8 cellular contexts compared by ENCODE assay signal in genomic region chr2:9656270-9656766, GRCh38.
DNase-seq lines count a peak whose midpoint lies in the region; ATAC-seq lines count a peak whose summit lies in the region.

No MANE protein-coding gene starts in this region.

- H3K4me3 Mint-ChIP-seq in stimulated activated naive B cell treated with anti-CD40 and anti-IgM and Interleukin-4, amounts not matched to agents 10 μg/mL and 1 μg/mL and 100 μg/mL, for 72 hours: no peak overlapping the region

- DNase-seq in EH (ENCODE audit: low read depth) (peak; percentile 98), KBM-7 (peak; percentile 97), glomerular visceral epithelial cell (ENCODE audit: extremely low spot score) (peak; percentile 84), NCI-H2107 treated with DMSO at 0.1 percent for 48 hours (lab: John Stamatoyannopoulos, UW; ENCODE audit: unreplicated experiment) (no peak), DMS153 treated with DMSO at 0.1 percent for 48 hours (lab: John Stamatoyannopoulos, UW; ENCODE audit: unreplicated experiment) (no peak)
- peak; percentile 21 for DNase-seq in activated CD8-positive, alpha-beta memory T cell treated with anti-CD3 and anti-CD28 coated beads, Interleukin-2, amount 50 U/mL, for 1 hour (ENCODE audit: extremely low read depth)
- peak; percentile 8 for DNase-seq in stimulated activated naive B cell treated with anti-CD40 and anti-IgM and Interleukin-4, amounts not matched to agents 10 μg/mL and 1 μg/mL and 100 μg/mL, for 72 hours

- H3K27ac Mint-ChIP-seq in stimulated activated naive B cell treated with anti-CD40 and anti-IgM and Interleukin-4, amounts not matched to agents 10 μg/mL and 1 μg/mL and 100 μg/mL, for 72 hours: no peak overlapping the region

- peaks cover 0 to 9% of the 10 kb centered on the region in 2 donors for H3K4me1 Mint-ChIP-seq in stimulated activated naive B cell treated with anti-CD40 and anti-IgM and Interleukin-4, amounts not matched to agents 10 μg/mL and 1 μg/mL and 100 μg/mL, for 72 hours

- peaks cover 0 to 12% of the 10 kb centered on the region in 2 donors for H3K27me3 Mint-ChIP-seq in stimulated activated naive B cell treated with anti-CD40 and anti-IgM and Interleukin-4, amounts not matched to agents 10 μg/mL and 1 μg/mL and 100 μg/mL, for 72 hours

- H3K9me3 Mint-ChIP-seq in stimulated activated naive B cell treated with anti-CD40 and anti-IgM and Interleukin-4, amounts not matched to agents 10 μg/mL and 1 μg/mL and 100 μg/mL, for 72 hours: peaks cover 0 to 2% of the 10 kb centered on the region in 2 donors

- in situ Hi-C loops in KBM-7 (cut with MboI; ENCODE audit: low pct_unique_long_range_greater_than_20kb, low sequenced_read_pairs): no loop called here

- peaks cover 0 to 3% of the 10 kb centered on the region in 2 donors for H3K36me3 Mint-ChIP-seq in stimulated activated naive B cell treated with anti-CD40 and anti-IgM and Interleukin-4, amounts not matched to agents 10 μg/mL and 1 μg/mL and 100 μg/mL, for 72 hours

- peak; percentile 91 for ATAC-seq in GM21723 (IDR thresholded peaks at IDR 0.05; ENCODE audit: unreplicated experiment)
- ATAC-seq in stimulated activated naive B cell treated with anti-CD40 and anti-IgM and Interleukin-4, amounts not matched to agents 10 μg/mL and 1 μg/mL and 100 μg/mL, for 72 hours (replicated peaks): peak; percentile 63 to 85

Comparison
In these comparisons a context has a peak if more than half of its experiments do, and no peak if none do; other contexts are left out.
1. DNase-seq: peak in EH (single experiment), KBM-7 (single experiment), activated CD8-positive, alpha-beta memory T cell treated with anti-CD3 and anti-CD28 coated beads, Interleukin-2, amount 50 U/mL, for 1 hour (single experiment), glomerular visceral epithelial cell (single experiment) and stimulated activated naive B cell treated with anti-CD40 and anti-IgM and Interleukin-4, amounts not matched to agents 10 μg/mL and 1 μg/mL and 100 μg/mL, for 72 hours (single experiment); none in NCI-H2107 treated with DMSO at 0.1 percent for 48 hours (single experiment) and DMS153 treated with DMSO at 0.1 percent for 48 hours (single experiment).